In genomic region chr12:127539499-127539898, GRCh38 we compare ENCODE assay signal across 2 cellular contexts.
TF ChIP-seq lines count a peak whose summit lies in the region.

No MANE protein-coding gene starts in this region.

TF ChIP-seq in SK-N-SH treated with all-trans-retinoic acid at 6 μM for 48 hours, 23 proteins besides CTCF, POLR2A, EP300 and RAD21 (continued from another document):
- TF ChIP-seq POU6F1 (CRISPR knock-in tag; IDR thresholded peaks at IDR 0.05; ENCODE audit: borderline replicate concordance, low read depth) (no peak), ARNTL (CRISPR knock-in tag; IDR thresholded peaks at IDR 0.05; ENCODE audit: borderline replicate concordance, low read depth) (no peak), ESRRG (CRISPR knock-in tag; IDR thresholded peaks at IDR 0.05) (no peak), ISL1 (CRISPR knock-in tag; IDR thresholded peaks at IDR 0.05) (no peak), GLIS3 (CRISPR knock-in tag; IDR thresholded peaks at IDR 0.05) (no peak), ZFP3 (CRISPR knock-in tag; IDR thresholded peaks at IDR 0.05) (no peak), PATZ1 (CRISPR knock-in tag; IDR thresholded peaks at IDR 0.05; ENCODE audit: borderline replicate concordance) (no peak), CSRNP3 (CRISPR knock-in tag; IDR thresholded peaks at IDR 0.05) (no peak), ZFP30 (CRISPR knock-in tag; IDR thresholded peaks at IDR 0.05) (no peak), ZNF70 (CRISPR knock-in tag; IDR thresholded peaks at IDR 0.05) (no peak), CSDC2 (CRISPR knock-in tag; IDR thresholded peaks at IDR 0.05) (no peak), ZC3H10 (CRISPR knock-in tag; IDR thresholded peaks at IDR 0.05) (no peak), ZNF8 (CRISPR knock-in tag; IDR thresholded peaks at IDR 0.05) (no peak), RARB (CRISPR knock-in tag; IDR thresholded peaks at IDR 0.05) (no peak)

TF ChIP-seq in WTC11, 78 proteins besides CTCF, POLR2A, EP300 and RAD21 (continued from another document):
- TF ChIP-seq STAT6 (CRISPR knock-in tag; conservative IDR thresholded peaks at IDR 0.05; ENCODE audit: low read depth) (no peak), NFYB (CRISPR knock-in tag; conservative IDR thresholded peaks at IDR 0.05; ENCODE audit: low read depth) (no peak), GABPB1 (CRISPR knock-in tag; IDR thresholded peaks at IDR 0.05) (no peak), HMGA2 (CRISPR knock-in tag; IDR thresholded peaks at IDR 0.05) (no peak), SMAD3 (CRISPR knock-in tag; IDR thresholded peaks at IDR 0.05; ENCODE audit: borderline replicate concordance) (no peak), ZNF532 (CRISPR knock-in tag; IDR thresholded peaks at IDR 0.05; ENCODE audit: borderline replicate concordance) (no peak)
